1 cellular context compared by ENCODE assay signal in genomic region chr3:13470894-13471574, GRCh38.
TF ChIP-seq lines count a peak whose summit lies in the region.

No MANE protein-coding gene starts in this region.

TF ChIP-seq in HepG2, 621 proteins besides CTCF, POLR2A, EP300 and RAD21 (continued from another document and continues in another):
- TF ChIP-seq ZNF772 (CRISPR knock-in tag; IDR thresholded peaks at IDR 0.05), result peak; percentile 72; the same call in 1 of the 2 replicates
- peak in 1 of 2 experiments; percentile 67; a peak in 1 of 4 replicates for TF ChIP-seq REST (IDR thresholded peaks at IDR 0.05; ENCODE audit: borderline replicate concordance in 1 of 2, low read depth in 1 of 2, low read length in 2 of 2)
- no peak for TF ChIP-seq ZNF20 (CRISPR knock-in tag; IDR thresholded peaks at IDR 0.05)
- TF ChIP-seq MXI1 (IDR thresholded peaks at IDR 0.05; ENCODE audit: borderline replicate concordance, low read depth, low read length), result peak; percentile 66; the same call in 1 of the 3 replicates
- TF ChIP-seq ZNF431 (CRISPR knock-in tag; IDR thresholded peaks at IDR 0.05; ENCODE audit: borderline replicate concordance, low read depth), result peak; percentile 89; the same call in 1 of the 2 replicates
- TF ChIP-seq KLF11 (CRISPR knock-in tag; IDR thresholded peaks at IDR 0.05), result peak; percentile 58; the same call in 1 of the 2 replicates
- TF ChIP-seq ZNF33B (CRISPR knock-in tag; IDR thresholded peaks at IDR 0.05), result no peak
- peak; percentile 80 for TF ChIP-seq TBL1XR1 (IDR thresholded peaks at IDR 0.05; ENCODE audit: borderline replicate concordance, low read length, partially characterized antibody)
- TF ChIP-seq ZSCAN29 (CRISPR knock-in tag; conservative IDR thresholded peaks at IDR 0.05), result peak; percentile 72
- TF ChIP-seq NFYB (CRISPR knock-in tag; IDR thresholded peaks at IDR 0.05), result peak; percentile 60
- peak; percentile 67; the same call in 1 of the 2 replicates for TF ChIP-seq ZNF556 (CRISPR knock-in tag; IDR thresholded peaks at IDR 0.05; ENCODE audit: borderline replicate concordance)
- TF ChIP-seq ZC3H13 (CRISPR knock-in tag; IDR thresholded peaks at IDR 0.05), result no peak
- TF ChIP-seq MBD4 (IDR thresholded peaks at IDR 0.05; ENCODE audit: borderline replicate concordance, low read length), result no peak
- TF ChIP-seq ZNF503 (CRISPR knock-in tag; IDR thresholded peaks at IDR 0.05), result peak; percentile 65; the same call in 1 of the 2 replicates
- peak; percentile 70 for TF ChIP-seq ZFX (CRISPR knock-in tag; IDR thresholded peaks at IDR 0.05; ENCODE audit: low read depth)
- TF ChIP-seq SOX6 (IDR thresholded peaks at IDR 0.05), result no peak
- TF ChIP-seq SOX6 (CRISPR knock-in tag; IDR thresholded peaks at IDR 0.05), result peak; percentile 88
- no peak for TF ChIP-seq ZNF629 (CRISPR knock-in tag; conservative IDR thresholded peaks at IDR 0.05)
- TF ChIP-seq SNAPC2 (CRISPR knock-in tag; IDR thresholded peaks at IDR 0.05), result peak; percentile 71; the same call in 1 of the 2 replicates
- TF ChIP-seq HMGXB4 (CRISPR knock-in tag; IDR thresholded peaks at IDR 0.05; ENCODE audit: borderline replicate concordance in 1 of 2, low read depth in 1 of 2), result peak in 1 of 2 experiments; percentile 86; a peak in 2 of 4 replicates
- peak; percentile 85 for TF ChIP-seq PHF5A (CRISPR knock-in tag; IDR thresholded peaks at IDR 0.05; ENCODE audit: low read depth, unreplicated experiment)
- peak; percentile 73; the same call in 1 of the 2 replicates for TF ChIP-seq ZNF331 (CRISPR knock-in tag; IDR thresholded peaks at IDR 0.05)
- TF ChIP-seq ZBTB46 (CRISPR knock-in tag; IDR thresholded peaks at IDR 0.05; ENCODE audit: borderline replicate concordance), result no peak
- TF ChIP-seq ZNF124 (CRISPR knock-in tag; IDR thresholded peaks at IDR 0.05), result peak; percentile 78
- TF ChIP-seq THYN1 (CRISPR knock-in tag; IDR thresholded peaks at IDR 0.05; ENCODE audit: borderline replicate concordance, low read depth), result no peak
- peak; percentile 77; the same call in 1 of the 2 replicates for TF ChIP-seq ARNT2 (CRISPR knock-in tag; IDR thresholded peaks at IDR 0.05; ENCODE audit: low read depth)
- TF ChIP-seq RFX3 (CRISPR knock-in tag; IDR thresholded peaks at IDR 0.05), result no peak
- peak; percentile 70; the same call in 1 of the 2 replicates for TF ChIP-seq YEATS2 (CRISPR knock-in tag; IDR thresholded peaks at IDR 0.05; ENCODE audit: borderline replicate concordance)
- peak; percentile 81 for TF ChIP-seq ATF1 (CRISPR knock-in tag; IDR thresholded peaks at IDR 0.05)
- peak; percentile 83; the same call in 1 of the 2 replicates for TF ChIP-seq RFXAP (CRISPR knock-in tag; IDR thresholded peaks at IDR 0.05; ENCODE audit: borderline replicate concordance)
- TF ChIP-seq PHF20 (CRISPR knock-in tag; IDR thresholded peaks at IDR 0.05), result 0 out of 2 replicates have a peak, but pooled peaks have one; percentile 34
- TF ChIP-seq SOX13 (IDR thresholded peaks at IDR 0.05), result peak; percentile 53; the same call in 1 of the 2 replicates
- TF ChIP-seq SOX13 (CRISPR knock-in tag; conservative IDR thresholded peaks at IDR 0.05 in 1 of 2, IDR thresholded peaks at IDR 0.05 in 1 of 2), result peak in 1 of 2 experiments; percentile 82; a peak in 2 of 4 replicates
- TF ChIP-seq ZBTB42 (CRISPR knock-in tag; IDR thresholded peaks at IDR 0.05), result 0 out of 2 replicates have a peak, but pooled peaks have one; percentile 30
- TF ChIP-seq HMG20B (CRISPR knock-in tag; conservative IDR thresholded peaks at IDR 0.05), result peak; percentile 67
- peak; percentile 22; the same call in 1 of the 2 replicates for TF ChIP-seq GZF1 (CRISPR knock-in tag; IDR thresholded peaks at IDR 0.05)
- 0 out of 2 replicates have a peak, but pooled peaks have one; percentile 53 for TF ChIP-seq E2F2 (CRISPR knock-in tag; IDR thresholded peaks at IDR 0.05; ENCODE audit: borderline replicate concordance)
- peak; percentile 69; the same call in 1 of the 2 replicates for TF ChIP-seq ZNF264 (CRISPR knock-in tag; IDR thresholded peaks at IDR 0.05)
- TF ChIP-seq GATAD2A (CRISPR knock-in tag; IDR thresholded peaks at IDR 0.05), result peak; percentile 97
- no peak; the same call in 1 of the 2 replicates for TF ChIP-seq ZNF280B (CRISPR knock-in tag; IDR thresholded peaks at IDR 0.05; ENCODE audit: borderline replicate concordance)
- peak; percentile 95 for TF ChIP-seq TFAP4 (IDR thresholded peaks at IDR 0.05; ENCODE audit: borderline replicate concordance, low read depth)
- peak; percentile 79 for TF ChIP-seq CEBPG (CRISPR knock-in tag; IDR thresholded peaks at IDR 0.05)
- peak; percentile 68; the same call in 1 of the 2 replicates for TF ChIP-seq ZNF335 (CRISPR knock-in tag; IDR thresholded peaks at IDR 0.05)
- peak; percentile 100 for TF ChIP-seq PAXIP1 (CRISPR knock-in tag; conservative IDR thresholded peaks at IDR 0.05)
- TF ChIP-seq KLF15 (CRISPR knock-in tag; IDR thresholded peaks at IDR 0.05; ENCODE audit: borderline replicate concordance), result no peak
- TF ChIP-seq ZNF589 (CRISPR knock-in tag; conservative IDR thresholded peaks at IDR 0.05), result peak; percentile 20; the same call in 1 of the 2 replicates
- TF ChIP-seq CBX5 (CRISPR knock-in tag; IDR thresholded peaks at IDR 0.05; ENCODE audit: borderline replicate concordance), result peak; percentile 72; the same call in 1 of the 2 replicates
- peak; percentile 42; the same call in 1 of the 2 replicates for TF ChIP-seq MZF1 (CRISPR knock-in tag; IDR thresholded peaks at IDR 0.05; ENCODE audit: borderline replicate concordance)
- peak; percentile 92 for TF ChIP-seq ZNF292 (CRISPR knock-in tag; IDR thresholded peaks at IDR 0.05; ENCODE audit: borderline replicate concordance, low read depth)
- TF ChIP-seq GABPB1 (CRISPR knock-in tag; IDR thresholded peaks at IDR 0.05), result peak; percentile 75
- no peak for TF ChIP-seq ZNF883 (CRISPR knock-in tag; IDR thresholded peaks at IDR 0.05; ENCODE audit: not compliant biosample characterization)
